Comparison of ENCODE assay signal across 10 cellular contexts in genomic region chr1:65423884-65424655, GRCh38. TPM values are rescaled to one million over a fixed set of nuclear protein-coding genes. Genes with fewer than 3 reads are reported as not detected.
A peak's percentile ranks its signal among the peaks of the same experiment; 100 is the strongest.
DNase-seq lines count a peak whose midpoint lies in the region; ATAC-seq and TF ChIP-seq lines count a peak whose summit lies in the region.
"Had no signal": no experiment of that assay in that cellular context is flagged by ENCODE, and none has a peak within 500 bp of the region (broad histone marks: within the 10 kb centered on the region; RNA-seq: fewer than 3 reads in every experiment).

No MANE protein-coding gene starts in this region.

- peaks cover 18% of the 10 kb centered on the region for H3K4me1 Mint-ChIP-seq in activated naive CD4-positive, alpha-beta T cell treated with anti-CD3 and anti-CD28 coated beads for 36 hours (ENCODE audit: low read depth)

- 42% methylated on average over 2 of the region's 2 CpGs for WGBS in suprapubic skin

- no peak for TF ChIP-seq POLR2A in suprapubic skin (IDR thresholded peaks at IDR 0.05)

- CTCF ChIA-PET in activated naive CD4-positive, alpha-beta T cell treated with anti-CD3 and anti-CD28 coated beads for 36 hours (lab: Charles Lee), result interaction anchor here (0.6 kb wide), 1 partner anchor 364 kb away, joined by 5 read pairs; no protein-coding TSS in a partner anchor

- no peak for TF ChIP-seq EP300 in suprapubic skin (IDR thresholded peaks at IDR 0.05)

- no peaks in the 10 kb centered on the region for H3K27me3 ChIP-seq in suprapubic skin

- peaks cover 32% of the 10 kb centered on the region for H3K36me3 ChIP-seq in suprapubic skin

- no peaks in the 10 kb centered on the region for H3K9me3 Mint-ChIP-seq in activated naive CD4-positive, alpha-beta T cell treated with anti-CD3 and anti-CD28 coated beads for 36 hours

- H3K4me1 ChIP-seq in suprapubic skin, result peaks cover 41% of the 10 kb centered on the region

- H3K27ac Mint-ChIP-seq in activated naive CD4-positive, alpha-beta T cell treated with anti-CD3 and anti-CD28 coated beads for 36 hours, result no peak overlapping the region

- intact Hi-C loops in activated naive CD4-positive, alpha-beta T cell treated with anti-CD3 and anti-CD28 coated beads for 36 hours (cut with micrococcal nuclease), result loop anchor here (1.0 to 5.0 kb wide), 9 partner anchors 31 to 1902 kb away; partner anchors contain the start of genes EFCAB7 and ITGB3BP

- no peaks in the 10 kb centered on the region for H3K9me3 ChIP-seq in suprapubic skin

- TF ChIP-seq CTCF in suprapubic skin (IDR thresholded peaks at IDR 0.05) (no peak), GM10266 (IDR thresholded peaks at IDR 0.05; ENCODE audit: control insufficient read depth, insufficient read depth, low read depth, missing control alignments) (no peak)

- no peak overlapping the region for H3K4me3 Mint-ChIP-seq in activated naive CD4-positive, alpha-beta T cell treated with anti-CD3 and anti-CD28 coated beads for 36 hours

- DNase-seq in activated naive CD4-positive, alpha-beta T cell treated with anti-CD3 and anti-CD28 coated beads for 36 hours, result peak; percentile 45
- no peak for DNase-seq in activated naive CD4-positive, alpha-beta T cell treated with Interleukin-2 at 50 U/mL for 16 hours
- DNase-seq in OCI-M1 (lab: John Stamatoyannopoulos, UW), result peak; percentile 26
- no peak for DNase-seq in suprapubic skin (ENCODE audit: low spot score in 2 of 2)
- DNase-seq in GM10266 (ENCODE audit: extremely low spot score), result no peak
- no peak for DNase-seq in NK-92 treated with Interleukin-12 subunit alpha and Interleukin-12 subunit beta, amount 100 ng/mL, for 24 hours (lab: John Stamatoyannopoulos, UW)
- DNase-seq: DMS153 had no signal

- ATAC-seq in esophagus mucosa (peak; percentile 37), GM18502 (IDR thresholded peaks at IDR 0.05; ENCODE audit: poor library complexity, unreplicated experiment) (no peak)

- no peak overlapping the region for H3K4me3 ChIP-seq in suprapubic skin
- H3K4me3 ChIP-seq: coronary artery had no signal

- peak overlapping the region; percentile 47 for H3K27ac ChIP-seq in suprapubic skin
- H3K27ac ChIP-seq: coronary artery had no signal

- no peaks in the 10 kb centered on the region for H3K27me3 Mint-ChIP-seq in activated naive CD4-positive, alpha-beta T cell treated with anti-CD3 and anti-CD28 coated beads for 36 hours (ENCODE audit: low read depth)

- H3K36me3 Mint-ChIP-seq in activated naive CD4-positive, alpha-beta T cell treated with anti-CD3 and anti-CD28 coated beads for 36 hours (ENCODE audit: low read depth), result peaks cover 23% of the 10 kb centered on the region

RNA-seq across cellular contexts. Expression of gene LEPR, which starts 3.6 kb away (rescaled TPM):
- 1 to 10 TPM; 2.0 to 2.5 TPM for total RNA-seq in activated naive CD4-positive, alpha-beta T cell treated with anti-CD3 and anti-CD28 coated beads for 36 hours
- total RNA-seq in esophagus mucosa, result 2.4 TPM
- 10 to 100 TPM in 1 of 4 donors, 1 to 10 TPM in 3; 3.9 to 12.4 (median 6.7) TPM for total RNA-seq in suprapubic skin

RNA-seq across cellular contexts. Expression of gene LEPROT, which starts 3.6 kb away (rescaled TPM):
- 10 to 100 TPM in 1 of 2 experiments, 1 to 10 TPM in 1; 7.2 to 14.2 TPM for total RNA-seq in activated naive CD4-positive, alpha-beta T cell treated with anti-CD3 and anti-CD28 coated beads for 36 hours
- total RNA-seq in esophagus mucosa, result 42.1 TPM
- 10 to 100 TPM; 34.6 to 52.4 (median 44.2) TPM for total RNA-seq in suprapubic skin

Comparison
In these comparisons a context has a peak if more than half of its experiments do, and no peak if none do; other contexts are left out.
1. DNase-seq: peak in activated naive CD4-positive, alpha-beta T cell treated with anti-CD3 and anti-CD28 coated beads for 36 hours (single experiment) and OCI-M1 (single experiment); none in activated naive CD4-positive, alpha-beta T cell treated with Interleukin-2 at 50 U/mL for 16 hours (single experiment), suprapubic skin (0 of 2), GM10266 (single experiment) and NK-92 treated with Interleukin-12 subunit alpha and Interleukin-12 subunit beta, amount 100 ng/mL, for 24 hours (single experiment).